ENCODE assay signal across 8 cellular contexts in the genomic region with DNA sequence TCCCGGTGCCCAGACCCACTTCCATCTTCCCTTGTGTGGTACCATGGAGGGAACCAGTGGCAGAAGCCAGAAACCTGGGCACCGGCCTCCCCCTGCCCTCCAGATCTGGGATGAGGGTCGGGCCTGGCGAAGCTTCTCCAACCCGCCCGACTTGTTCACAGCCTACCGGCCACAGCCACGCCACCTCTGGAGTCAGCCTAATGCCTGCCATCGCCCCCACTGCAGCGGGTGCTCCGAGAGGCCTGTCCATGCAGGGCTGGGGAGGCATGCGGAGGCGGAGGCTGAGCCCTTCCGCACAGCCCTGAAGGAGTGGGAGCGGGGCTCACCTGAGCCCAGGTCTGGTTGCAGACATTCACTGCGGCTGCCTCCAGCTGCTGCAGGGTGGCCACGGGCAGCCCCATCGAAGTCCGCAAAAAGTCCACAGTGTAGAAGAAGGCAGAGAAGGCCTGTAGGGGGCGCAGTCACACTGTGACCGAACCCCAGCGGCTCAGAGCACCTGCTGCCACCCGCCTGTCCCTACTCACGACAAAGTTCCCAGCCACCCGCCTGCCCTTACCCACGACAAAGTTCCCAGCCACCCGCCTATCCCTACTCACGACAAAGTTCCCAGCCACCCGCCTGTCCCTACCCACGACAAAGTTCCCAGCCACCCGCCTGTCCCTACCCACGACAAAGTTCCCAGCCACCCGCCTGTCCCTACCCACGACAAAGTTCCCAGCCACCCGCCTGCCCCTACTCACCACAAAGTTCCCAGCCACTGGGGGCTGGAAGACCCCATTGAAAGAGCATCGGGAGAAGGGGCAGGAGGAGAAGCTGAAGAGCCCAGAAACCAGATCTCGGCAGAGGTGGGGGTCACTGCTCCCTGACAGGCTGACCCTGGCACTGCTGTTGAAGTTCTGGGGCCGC. TPM values are rescaled to one million over a fixed set of nuclear protein-coding genes. Genes with fewer than 3 reads are reported as not detected.
DNase-seq lines count a peak whose midpoint lies in the region; ATAC-seq and TF ChIP-seq lines count a peak whose summit lies in the region.

No MANE protein-coding gene starts in this region.

- TF ChIP-seq CTCF in 22Rv1 (IDR thresholded peaks at IDR 0.05) (peak; percentile 49), GM10248 (IDR thresholded peaks at IDR 0.05; ENCODE audit: control extremely low read depth, extremely low read depth, low read depth, missing control alignments) (peak; percentile 36), fibroblast of mammary gland (conservative IDR thresholded peaks at IDR 0.05; ENCODE audit: control insufficient read depth, insufficient read depth, low read depth, low read length) (peak; percentile 42), coronary artery (IDR thresholded peaks at IDR 0.05) (no peak)

- H3K9me3 Mint-ChIP-seq in activated CD4-positive, alpha-beta memory T cell treated with anti-CD3 and anti-CD28 coated beads, Interleukin-2, amount 10 ng/mL, durations not matched to agents 7 days and 5 days = no peaks in the 10 kb centered on the region

- H3K27ac ChIP-seq in 22Rv1 (peak overlapping the region; percentile 96), coronary artery (no peak overlapping the region)

- CTCF ChIA-PET in GM10248 (lab: Yijun Ruan, JAX) = interaction anchor here (1.1 to 6.1 kb wide), 4 partner anchors 14 to 187 kb away, joined by 3 to 115 read pairs (median 36); a partner anchor contains a TSS
- CTCF ChIA-PET in activated CD4-positive, alpha-beta memory T cell treated with anti-CD3 and anti-CD28 coated beads, Interleukin-2, amount 10 ng/mL, durations not matched to agents 7 days and 5 days (lab: Charles Lee) = interaction anchor here (1.7 to 2.2 kb wide), 3 partner anchors 14 to 18 kb away, joined by 7 to 11 read pairs (median 7); no protein-coding TSS in a partner anchor

- no peak overlapping the region for H3K4me3 Mint-ChIP-seq in activated CD4-positive, alpha-beta memory T cell treated with anti-CD3 and anti-CD28 coated beads, Interleukin-2, amount 10 ng/mL, durations not matched to agents 7 days and 5 days

- peaks cover 14% of the 10 kb centered on the region for H3K4me1 Mint-ChIP-seq in activated CD4-positive, alpha-beta memory T cell treated with anti-CD3 and anti-CD28 coated beads, Interleukin-2, amount 10 ng/mL, durations not matched to agents 7 days and 5 days

- H3K4me3 ChIP-seq in fibroblast of mammary gland (ENCODE audit: control insufficient read depth, low read depth, low read length) = no peak overlapping the region
- no peak overlapping the region for H3K4me3 ChIP-seq in coronary artery

- H3K27me3 Mint-ChIP-seq in activated CD4-positive, alpha-beta memory T cell treated with anti-CD3 and anti-CD28 coated beads, Interleukin-2, amount 10 ng/mL, durations not matched to agents 7 days and 5 days = peaks cover 44% of the 10 kb centered on the region

- DNase-seq in GM10248 (ENCODE audit: extremely low spot score) (peak; percentile 70), NCI-H345 (lab: John Stamatoyannopoulos, UW) (peak; percentile 69), fibroblast of mammary gland (ENCODE audit: low read depth) (peak; percentile 36), putamen (ENCODE audit: low spot score) (peak; percentile 53), coronary artery (ENCODE audit: low spot score) (no peak)
- DNase-seq in activated CD4-positive, alpha-beta memory T cell treated with anti-CD3 and anti-CD28 coated beads, Interleukin-2, amount 10 ng/mL, durations not matched to agents 7 days and 5 days = peak; percentile 75

- H3K27ac Mint-ChIP-seq in activated CD4-positive, alpha-beta memory T cell treated with anti-CD3 and anti-CD28 coated beads, Interleukin-2, amount 10 ng/mL, durations not matched to agents 7 days and 5 days = no peak overlapping the region

- ATAC-seq in GM21717 (IDR thresholded peaks at IDR 0.05; ENCODE audit: unreplicated experiment) = no peak

- no peaks in the 10 kb centered on the region for H3K36me3 Mint-ChIP-seq in activated CD4-positive, alpha-beta memory T cell treated with anti-CD3 and anti-CD28 coated beads, Interleukin-2, amount 10 ng/mL, durations not matched to agents 7 days and 5 days (ENCODE audit: low read depth)

- POLR2A ChIA-PET in GM10248 (lab: Yijun Ruan, JAX) = no interaction called here
- POLR2A ChIA-PET in activated CD4-positive, alpha-beta memory T cell treated with anti-CD3 and anti-CD28 coated beads, Interleukin-2, amount 10 ng/mL, durations not matched to agents 7 days and 5 days (lab: Charles Lee) = interaction anchor here (1.2 kb wide), 1 partner anchor 14 kb away, joined by 3 read pairs; no protein-coding TSS in a partner anchor

RNA-seq across cellular contexts. Expression of a gene that starts 3.8 kb away (rescaled TPM):
- total RNA-seq in activated CD4-positive, alpha-beta memory T cell treated with anti-CD3 and anti-CD28 coated beads, Interleukin-2, amount 10 ng/mL, durations not matched to agents 7 days and 5 days = 10 to 100 TPM; 82.8 to 89.2 TPM

RNA-seq across cellular contexts. Expression of a gene that starts 4.1 kb away (rescaled TPM):
- total RNA-seq in activated CD4-positive, alpha-beta memory T cell treated with anti-CD3 and anti-CD28 coated beads, Interleukin-2, amount 10 ng/mL, durations not matched to agents 7 days and 5 days = under 1 TPM; 0.15 to 0.40 TPM

RNA-seq across cellular contexts. Expression of a gene that starts 17.9 kb away (rescaled TPM):
- total RNA-seq in activated CD4-positive, alpha-beta memory T cell treated with anti-CD3 and anti-CD28 coated beads, Interleukin-2, amount 10 ng/mL, durations not matched to agents 7 days and 5 days = 10 to 100 TPM in 1 of 2 experiments, 1 to 10 TPM in 1; 9.9 to 10.4 TPM

RNA-seq across cellular contexts. Expression of a gene that starts 20.6 kb away (rescaled TPM):
- 10 to 100 TPM; 26.8 to 27.0 TPM for total RNA-seq in activated CD4-positive, alpha-beta memory T cell treated with anti-CD3 and anti-CD28 coated beads, Interleukin-2, amount 10 ng/mL, durations not matched to agents 7 days and 5 days

RNA-seq across cellular contexts. Expression of a gene that starts 21.8 kb away (rescaled TPM):
- total RNA-seq in activated CD4-positive, alpha-beta memory T cell treated with anti-CD3 and anti-CD28 coated beads, Interleukin-2, amount 10 ng/mL, durations not matched to agents 7 days and 5 days = 10 to 100 TPM; 55.5 to 65.9 TPM
